ENCODE assay signal across 22 cellular contexts in the genomic region with DNA sequence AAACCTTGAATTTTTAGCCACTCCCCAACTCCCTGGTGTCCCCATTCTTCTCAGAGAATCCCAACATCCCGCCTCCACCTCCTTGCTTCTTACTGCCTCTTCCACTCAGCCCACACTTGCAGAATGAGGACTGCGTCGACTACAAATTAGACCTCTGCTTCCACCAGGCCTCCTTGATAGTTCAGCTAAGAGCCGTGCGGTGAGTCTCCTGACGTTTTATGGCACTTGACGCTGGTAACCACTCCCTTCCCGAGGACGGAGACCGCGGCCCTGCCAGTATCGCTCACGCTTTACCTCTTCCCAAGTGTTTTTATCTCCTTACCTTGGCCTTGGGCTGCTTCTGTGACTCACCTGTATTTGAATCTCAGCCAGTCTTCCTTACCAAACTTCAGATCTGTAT. TPM values are rescaled to one million over a fixed set of nuclear protein-coding genes. Genes with fewer than 3 reads are reported as not detected.
DNase-seq lines count a peak whose midpoint lies in the region; ATAC-seq and TF ChIP-seq lines count a peak whose summit lies in the region.
"Had no signal": no experiment of that assay in that cellular context is flagged by ENCODE, and none has a peak within 500 bp of the region (broad histone marks: within the 10 kb centered on the region; RNA-seq: fewer than 3 reads in every experiment).

No MANE protein-coding gene starts in this region.

- H3K36me3 ChIP-seq in sigmoid colon = peaks cover 0 to 24% (median 2%) of the 10 kb centered on the region in 4 donors

- no peak overlapping the region for H3K27ac ChIP-seq in sigmoid colon
- H3K27ac ChIP-seq: BLaER1, HL-60, parathyroid adenoma, tibial artery had no signal

- TF ChIP-seq POLR2A in sigmoid colon (IDR thresholded peaks at IDR 0.05) = no peak

- no peaks in the 10 kb centered on the region for H3K9me3 Mint-ChIP-seq in activated CD4-positive, alpha-beta T cell treated with anti-CD3 and anti-CD28 coated beads for 36 hours (ENCODE audit: low read depth)
- H3K9me3 Mint-ChIP-seq: endodermal cell had no signal

- TF ChIP-seq CTCF in sigmoid colon (IDR thresholded peaks at IDR 0.05) = no peak

- H3K27me3 ChIP-seq in sigmoid colon = no peaks in the 10 kb centered on the region
- H3K27me3 ChIP-seq: BLaER1, tibial artery had no signal

- no peak for ATAC-seq in activated CD4-positive, alpha-beta T cell treated with anti-CD3 and anti-CD28 coated beads for 36 hours
- no peak for ATAC-seq in T-helper 17 cell
- no peak for ATAC-seq in GM18517 (IDR thresholded peaks at IDR 0.05; ENCODE audit: unreplicated experiment)

- no peak for TF ChIP-seq EP300 in sigmoid colon (IDR thresholded peaks at IDR 0.05)

- no peaks in the 10 kb centered on the region for H3K9me3 ChIP-seq in T-helper 17 cell (ENCODE audit: control insufficient read depth, low read length, poor library complexity, severe bottlenecking)
- H3K9me3 ChIP-seq in sigmoid colon = no peaks in the 10 kb centered on the region
- H3K9me3 ChIP-seq: BLaER1, tibial artery had no signal

- peaks cover 0 to 18% (median 12%) of the 10 kb centered on the region in 4 donors for H3K4me1 ChIP-seq in sigmoid colon

- peaks cover 32% of the 10 kb centered on the region for H3K4me1 Mint-ChIP-seq in activated CD4-positive, alpha-beta T cell treated with anti-CD3 and anti-CD28 coated beads for 36 hours
- peaks cover 19% of the 10 kb centered on the region for H3K4me1 Mint-ChIP-seq in T-helper 17 cell

- H3K27me3 Mint-ChIP-seq in activated CD4-positive, alpha-beta T cell treated with anti-CD3 and anti-CD28 coated beads for 36 hours = no peaks in the 10 kb centered on the region
- H3K27me3 Mint-ChIP-seq in T-helper 17 cell = no peaks in the 10 kb centered on the region

- no peak overlapping the region for H3K4me3 ChIP-seq in sigmoid colon
- H3K4me3 ChIP-seq: BLaER1, smooth muscle cell, tibial artery had no signal

- POLR2A ChIA-PET in activated CD4-positive, alpha-beta T cell treated with anti-CD3 and anti-CD28 coated beads for 36 hours (lab: Charles Lee) = interaction anchor here (0.6 to 1.5 kb wide), 2 partner anchors 9 to 16 kb away, joined by 3 to 10 read pairs; no protein-coding TSS in a partner anchor

- intact Hi-C loops in activated CD4-positive, alpha-beta T cell treated with anti-CD3 and anti-CD28 coated beads for 36 hours (cut with DNase I, micrococcal nuclease) = loop anchor here in 1 of 2 experiments (1.0 kb wide), 1 partner anchor 9 kb away; no protein-coding TSS in a partner anchor
- intact Hi-C loops in sigmoid colon (cut with DNase I) = no loop called here

- H3K4me3 Mint-ChIP-seq in activated CD4-positive, alpha-beta T cell treated with anti-CD3 and anti-CD28 coated beads for 36 hours = no peak overlapping the region
- no peak overlapping the region for H3K4me3 Mint-ChIP-seq in T-helper 17 cell
- H3K4me3 Mint-ChIP-seq: endodermal cell had no signal

- DNase-seq in activated CD4-positive, alpha-beta T cell treated with anti-CD3 and anti-CD28 coated beads for 36 hours = no peak
- DNase-seq in activated CD4-positive, alpha-beta T cell treated with anti-CD3 and anti-CD28 coated beads for 4 hours = no peak
- DNase-seq in T-helper 17 cell = no peak
- peak; percentile 50 for DNase-seq in islet precursor cell
- DNase-seq in sigmoid colon = peak; percentile 60
- no peak for DNase-seq in cortex of kidney (lab: John Stamatoyannopoulos, UW)
- no peak for DNase-seq in stimulated activated CD4-positive, alpha-beta T cell treated with anti-CD3 and anti-CD28 coated beads, Interleukin-1b, Interleukin-23, amount 100 ng/mL, for 48 hours
- DNase-seq: activated CD8-positive, alpha-beta memory T cell treated with anti-CD3 and anti-CD28 coated beads, Interleukin-2, amount 50 U/mL, for 48 hours; DMS153; endodermal cell; NCI-H1048; NCI-H2107; T-helper 9 cell; tibial artery had no signal

- CTCF ChIA-PET in activated CD4-positive, alpha-beta T cell treated with anti-CD3 and anti-CD28 coated beads for 36 hours (lab: Charles Lee) = interaction anchor here (0.7 to 1.5 kb wide), 5 partner anchors 9 to 166 kb away, joined by 3 to 5 read pairs (median 3); no protein-coding TSS in a partner anchor

- peaks cover 14% of the 10 kb centered on the region for H3K36me3 Mint-ChIP-seq in activated CD4-positive, alpha-beta T cell treated with anti-CD3 and anti-CD28 coated beads for 36 hours (ENCODE audit: low read depth)
- H3K36me3 Mint-ChIP-seq in T-helper 17 cell (ENCODE audit: low read depth) = peaks cover 6% of the 10 kb centered on the region

- H3K27ac Mint-ChIP-seq in activated CD4-positive, alpha-beta T cell treated with anti-CD3 and anti-CD28 coated beads for 36 hours = peak overlapping the region; percentile 58
- peak overlapping the region; percentile 68 for H3K27ac Mint-ChIP-seq in T-helper 17 cell

- WGBS in sigmoid colon, 2 donors = 20 to 66% methylated on average over 13 of the region's 13 CpGs

RNA-seq across cellular contexts. Expression of gene RBM17, which starts 31.1 kb away (rescaled TPM):
- total RNA-seq in activated CD4-positive, alpha-beta T cell treated with anti-CD3 and anti-CD28 coated beads for 36 hours = 100 to 1,000 TPM; 206 to 246 TPM
- total RNA-seq in T-helper 17 cell (100 to 1,000 TPM; 133 to 146 TPM), sigmoid colon (10 to 100 TPM; 50.8 to 63.1 (median 54.8) TPM)
- polyA plus RNA-seq in sigmoid colon = 10 to 100 TPM; 32.8 to 74.2 (median 40.2) TPM

RNA-seq across cellular contexts. Expression of gene IL2RA, which starts 57.8 kb away (rescaled TPM):
- total RNA-seq in activated CD4-positive, alpha-beta T cell treated with anti-CD3 and anti-CD28 coated beads for 36 hours = 100 to 1,000 TPM; 659 to 980 TPM
- total RNA-seq in T-helper 17 cell = 10 to 100 TPM; 51.7 to 59.2 TPM
- total RNA-seq in sigmoid colon = 1 to 10 TPM in 2 of 4 donors, under 1 TPM in 1, not detected in 1; 0.99 to 9.0 (median 2.5) TPM
- 10 to 100 TPM in 1 of 3 donors, 1 to 10 TPM in 1, under 1 TPM in 1; 0.60 to 14.0 (median 6.9) TPM for polyA plus RNA-seq in sigmoid colon
- total RNA-seq: A172, endodermal cell, fibroblast of villous mesenchyme, SK-MEL-5, smooth muscle cell had no signal
- polyA plus RNA-seq: smooth muscle cell had no signal

Comparison
In these comparisons a context has a peak if more than half of its experiments do, and no peak if none do; other contexts are left out.
1. DNase-seq: peak in islet precursor cell (single experiment) and sigmoid colon (single experiment); none in activated CD4-positive, alpha-beta T cell treated with anti-CD3 and anti-CD28 coated beads for 36 hours (single experiment), activated CD4-positive, alpha-beta T cell treated with anti-CD3 and anti-CD28 coated beads for 4 hours (0 of 2), T-helper 17 cell (0 of 3), cortex of kidney (single experiment) and stimulated activated CD4-positive, alpha-beta T cell treated with anti-CD3 and anti-CD28 coated beads, Interleukin-1b, Interleukin-23, amount 100 ng/mL, for 48 hours (single experiment).
2. RNA of gene IL2RA, which starts 57.8 kb away (total RNA-seq): 659 to 980 TPM in activated CD4-positive, alpha-beta T cell treated with anti-CD3 and anti-CD28 coated beads for 36 hours; 51.7 to 59.2 TPM in T-helper 17 cell and 0.99 to 9.0 TPM in sigmoid colon; every median in the first group is over 10 times any median in the second.